16 cellular contexts compared by ENCODE assay signal in genomic region chr5:76500633-76501393, GRCh38.
"Had no signal": no experiment of that assay in that cellular context is flagged by ENCODE, and none has a peak within 500 bp of the region (broad histone marks: within the 10 kb centered on the region; RNA-seq: fewer than 3 reads in every experiment).

No MANE protein-coding gene starts in this region.

- H3K9me3 Mint-ChIP-seq: activated naive CD4-positive, alpha-beta T cell treated with anti-CD3 and anti-CD28 coated beads, Interleukin-2, amount 10 ng/mL, durations not matched to agents 7 days and 5 days; neural progenitor cell; stimulated activated naive CD8-positive, alpha-beta T cell treated with anti-CD3 and anti-CD28 coated beads, Interleukin-15, amount 100 ng/mL, for 72 hours; T-cell had no signal

- H3K4me3 Mint-ChIP-seq: activated CD4-positive, alpha-beta T cell treated with anti-CD3 and anti-CD28 coated beads for 36 hours; activated CD8-positive, alpha-beta T cell treated with anti-CD3 and anti-CD28 coated beads, Interleukin-2, amount 10 ng/mL, durations not matched to agents 7 days and 5 days; activated naive CD4-positive, alpha-beta T cell treated with anti-CD3 and anti-CD28 coated beads, Interleukin-2, amount 10 ng/mL, durations not matched to agents 7 days and 5 days; neural progenitor cell; stimulated activated naive CD8-positive, alpha-beta T cell treated with anti-CD3 and anti-CD28 coated beads, Interleukin-15, amount 100 ng/mL, for 72 hours; T-cell had no signal

- H3K9me3 ChIP-seq: esophagus muscularis mucosa, gastrocnemius medialis, heart right ventricle, thoracic aorta had no signal

- H3K27me3 ChIP-seq: esophagus muscularis mucosa, gastrocnemius medialis, heart right ventricle, neural progenitor cell had no signal

- H3K4me3 ChIP-seq: esophagus muscularis mucosa, gastrocnemius medialis, heart right ventricle, neural progenitor cell, thoracic aorta had no signal

- ATAC-seq: activated CD4-positive, alpha-beta T cell treated with anti-CD3 and anti-CD28 coated beads for 36 hours; activated CD8-positive, alpha-beta T cell treated with anti-CD3 and anti-CD28 coated beads, Interleukin-2, amount 10 ng/mL, durations not matched to agents 7 days and 5 days; gastrocnemius medialis; heart right ventricle; stimulated activated naive CD8-positive, alpha-beta T cell treated with anti-CD3 and anti-CD28 coated beads, Interleukin-15, amount 100 ng/mL, for 72 hours; T-cell had no signal

- H3K36me3 Mint-ChIP-seq: neural progenitor cell had no signal

- H3K4me1 ChIP-seq: esophagus muscularis mucosa, gastrocnemius medialis had no signal

- H3K27ac ChIP-seq: esophagus muscularis mucosa, gastrocnemius medialis, heart right ventricle, neural progenitor cell, parathyroid adenoma, thoracic aorta, VCaP had no signal

- H3K27me3 Mint-ChIP-seq: activated CD4-positive, alpha-beta T cell treated with anti-CD3 and anti-CD28 coated beads for 36 hours; activated naive CD4-positive, alpha-beta T cell treated with anti-CD3 and anti-CD28 coated beads, Interleukin-2, amount 10 ng/mL, durations not matched to agents 7 days and 5 days; stimulated activated naive CD8-positive, alpha-beta T cell treated with anti-CD3 and anti-CD28 coated beads, Interleukin-15, amount 100 ng/mL, for 72 hours; T-cell had no signal

- H3K36me3 ChIP-seq: esophagus muscularis mucosa, gastrocnemius medialis, heart right ventricle, neural progenitor cell, thoracic aorta had no signal

- DNase-seq: activated CD4-positive, alpha-beta T cell treated with anti-CD3 and anti-CD28 coated beads for 36 hours; activated CD8-positive, alpha-beta memory T cell treated with anti-CD3 and anti-CD28 coated beads, Interleukin-2, amount 50 U/mL, for 48 hours; activated CD8-positive, alpha-beta T cell treated with anti-CD3 and anti-CD28 coated beads, Interleukin-2, amount 10 ng/mL, durations not matched to agents 7 days and 5 days; activated naive CD4-positive, alpha-beta T cell treated with anti-CD3 and anti-CD28 coated beads, Interleukin-2, amount 10 ng/mL, durations not matched to agents 7 days and 5 days; gastrocnemius medialis; heart right ventricle; kidney; stimulated activated CD4-positive, alpha-beta T cell treated with anti-CD3 and anti-CD28 coated beads, Interleukin-4, amount 100 ng/mL, for 24 hours; stimulated activated naive CD8-positive, alpha-beta T cell treated with anti-CD3 and anti-CD28 coated beads, Interleukin-15, amount 100 ng/mL, for 72 hours; T-cell; T1000 had no signal

- H3K27ac Mint-ChIP-seq: activated CD4-positive, alpha-beta T cell treated with anti-CD3 and anti-CD28 coated beads for 36 hours; activated CD8-positive, alpha-beta T cell treated with anti-CD3 and anti-CD28 coated beads, Interleukin-2, amount 10 ng/mL, durations not matched to agents 7 days and 5 days; activated naive CD4-positive, alpha-beta T cell treated with anti-CD3 and anti-CD28 coated beads, Interleukin-2, amount 10 ng/mL, durations not matched to agents 7 days and 5 days; neural progenitor cell; stimulated activated naive CD8-positive, alpha-beta T cell treated with anti-CD3 and anti-CD28 coated beads, Interleukin-15, amount 100 ng/mL, for 72 hours; T-cell had no signal
